8 cellular contexts compared by ENCODE assay signal in genomic region chr6:109526905-109527628, GRCh38. TPM values are rescaled to one million over a fixed set of nuclear protein-coding genes. Genes with fewer than 3 reads are reported as not detected.
DNase-seq lines count a peak whose midpoint lies in the region; ATAC-seq and TF ChIP-seq lines count a peak whose summit lies in the region.

No MANE protein-coding gene starts in this region.

- CTCF ChIA-PET in activated CD4-positive, alpha-beta T cell treated with anti-CD3 and anti-CD28 coated beads for 36 hours (lab: Charles Lee) = interaction anchor here (0.5 to 3.1 kb wide), 10 partner anchors 12 to 513 kb away, joined by 3 to 19 read pairs (median 4); no protein-coding TSS in a partner anchor

- peaks cover 9% of the 10 kb centered on the region for H3K36me3 Mint-ChIP-seq in activated CD4-positive, alpha-beta T cell treated with anti-CD3 and anti-CD28 coated beads for 36 hours (ENCODE audit: low read depth)
- no peaks in the 10 kb centered on the region for H3K36me3 Mint-ChIP-seq in stimulated activated effector memory CD8-positive, alpha-beta T cell treated with anti-CD3 and anti-CD28 coated beads, Interleukin-12 subunit alpha, Interleukin-12 subunit beta, amount 100 ng/mL, for 72 hours

- no peaks in the 10 kb centered on the region for H3K4me1 Mint-ChIP-seq in activated CD4-positive, alpha-beta T cell treated with anti-CD3 and anti-CD28 coated beads for 36 hours
- H3K4me1 Mint-ChIP-seq in stimulated activated effector memory CD8-positive, alpha-beta T cell treated with anti-CD3 and anti-CD28 coated beads, Interleukin-12 subunit alpha, Interleukin-12 subunit beta, amount 100 ng/mL, for 72 hours = no peaks in the 10 kb centered on the region

- intact Hi-C loops in activated CD4-positive, alpha-beta T cell treated with anti-CD3 and anti-CD28 coated beads for 36 hours (cut with DNase I, micrococcal nuclease) = loop anchor here (1.0 to 5.0 kb wide), 8 partner anchors 164 to 864 kb away; partner anchors contain the start of genes AK9 (in 2 of the 2) and FIG4 (in 2 of the 2)
- intact Hi-C loops in dorsolateral prefrontal cortex (cut with DNase I) = loop anchor here in 1 of 2 donors (2.0 to 5.0 kb wide), 3 partner anchors 165 to 865 kb away; partner anchors contain the start of genes AK9 and FIG4

- POLR2A ChIA-PET in activated CD4-positive, alpha-beta T cell treated with anti-CD3 and anti-CD28 coated beads for 36 hours (lab: Charles Lee) = no interaction called here

- H3K4me3 Mint-ChIP-seq in activated CD4-positive, alpha-beta T cell treated with anti-CD3 and anti-CD28 coated beads for 36 hours = no peak overlapping the region
- H3K4me3 Mint-ChIP-seq in stimulated activated effector memory CD8-positive, alpha-beta T cell treated with anti-CD3 and anti-CD28 coated beads, Interleukin-12 subunit alpha, Interleukin-12 subunit beta, amount 100 ng/mL, for 72 hours = no peak overlapping the region

- H3K27me3 Mint-ChIP-seq in activated CD4-positive, alpha-beta T cell treated with anti-CD3 and anti-CD28 coated beads for 36 hours = no peaks in the 10 kb centered on the region

- H3K4me3 ChIP-seq in dorsolateral prefrontal cortex = no peak overlapping the region

- DNase-seq in DMS153 treated with DMSO at 0.1 percent for 48 hours (lab: John Stamatoyannopoulos, UW; ENCODE audit: unreplicated experiment) = peak; percentile 84
- DNase-seq in NCI-H446 (lab: John Stamatoyannopoulos, UW) = peak; percentile 50 to 73
- DNase-seq in activated CD4-positive, alpha-beta T cell treated with anti-CD3 and anti-CD28 coated beads for 36 hours = peak; percentile 66
- peak in 4 of 10 donors; percentile 12 to 40 (median 18) for DNase-seq in dorsolateral prefrontal cortex
- DNase-seq in lung microvascular endothelial cell (ENCODE audit: low read depth in 2 of 2) = peak; percentile 76 to 78
- peak; percentile 18 to 69 for DNase-seq in stimulated activated effector memory CD8-positive, alpha-beta T cell treated with anti-CD3 and anti-CD28 coated beads, Interleukin-12 subunit alpha, Interleukin-12 subunit beta, amount 100 ng/mL, for 72 hours (ENCODE audit: low spot score in 2 of 2)

- no peak overlapping the region for H3K27ac Mint-ChIP-seq in activated CD4-positive, alpha-beta T cell treated with anti-CD3 and anti-CD28 coated beads for 36 hours
- no peak overlapping the region for H3K27ac Mint-ChIP-seq in stimulated activated effector memory CD8-positive, alpha-beta T cell treated with anti-CD3 and anti-CD28 coated beads, Interleukin-12 subunit alpha, Interleukin-12 subunit beta, amount 100 ng/mL, for 72 hours

- H3K9me3 Mint-ChIP-seq in activated CD4-positive, alpha-beta T cell treated with anti-CD3 and anti-CD28 coated beads for 36 hours (ENCODE audit: low read depth) = peaks cover 6% of the 10 kb centered on the region
- peaks cover 3% of the 10 kb centered on the region for H3K9me3 Mint-ChIP-seq in stimulated activated effector memory CD8-positive, alpha-beta T cell treated with anti-CD3 and anti-CD28 coated beads, Interleukin-12 subunit alpha, Interleukin-12 subunit beta, amount 100 ng/mL, for 72 hours

- ATAC-seq in HG02678 (IDR thresholded peaks at IDR 0.05; ENCODE audit: unreplicated experiment) (peak; percentile 66), GM18858 (IDR thresholded peaks at IDR 0.05; ENCODE audit: unreplicated experiment) (no peak)
- ATAC-seq in activated CD4-positive, alpha-beta T cell treated with anti-CD3 and anti-CD28 coated beads for 36 hours = peak; percentile 84
- ATAC-seq in stimulated activated effector memory CD8-positive, alpha-beta T cell treated with anti-CD3 and anti-CD28 coated beads, Interleukin-12 subunit alpha, Interleukin-12 subunit beta, amount 100 ng/mL, for 72 hours = peak; percentile 76

- no peaks in the 10 kb centered on the region for H3K27me3 ChIP-seq in dorsolateral prefrontal cortex

- H3K27ac ChIP-seq in dorsolateral prefrontal cortex = no peak overlapping the region

- TF ChIP-seq CTCF in dorsolateral prefrontal cortex (IDR thresholded peaks at IDR 0.05 in 54 of 56, conservative IDR thresholded peaks at IDR 0.05 in 2 of 56; ENCODE audit: low read depth in 1 of 56, partially characterized antibody in 56 of 56) = peak in 54 of 56 donors; percentile 29 to 75 (median 60)

RNA-seq across cellular contexts. Expression of gene ZBTB24, which starts 44.0 kb away (rescaled TPM):
- 10 to 100 TPM; 12.0 to 14.7 TPM for total RNA-seq in activated CD4-positive, alpha-beta T cell treated with anti-CD3 and anti-CD28 coated beads for 36 hours
- total RNA-seq in dorsolateral prefrontal cortex (10 to 100 TPM in 61 of 120 experiments, 1 to 10 TPM in 59; 5.4 to 12.6 (median 10.0) TPM), lung microvascular endothelial cell (3.1 and 4.4 TPM in 2 replicates)
